16 cellular contexts compared by ENCODE assay signal in the genomic region with DNA sequence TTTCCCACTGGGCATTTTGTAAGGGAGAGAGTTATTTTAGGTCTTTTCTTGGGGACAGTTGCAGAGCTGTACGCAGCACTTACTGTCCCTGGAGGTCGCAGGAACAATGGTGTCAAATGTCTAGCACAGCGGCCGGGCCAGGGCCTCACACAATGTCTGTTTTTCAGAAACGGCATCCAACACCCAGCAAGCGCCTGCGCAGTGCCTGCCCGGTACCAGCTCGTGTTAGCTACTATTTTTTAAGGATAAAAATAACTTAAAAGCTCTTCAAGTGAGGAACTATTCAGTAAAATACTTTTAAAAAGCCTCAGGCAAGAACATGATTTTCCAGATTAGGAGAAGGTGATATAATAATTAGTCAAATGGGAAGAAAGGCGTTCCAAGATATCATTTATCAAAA.
DNase-seq lines count a peak whose midpoint lies in the region; ATAC-seq and TF ChIP-seq lines count a peak whose summit lies in the region.
"Had no signal": no experiment of that assay in that cellular context is flagged by ENCODE, and none has a peak within 500 bp of the region (broad histone marks: within the 10 kb centered on the region; RNA-seq: fewer than 3 reads in every experiment).

No MANE protein-coding gene starts in this region.

- H3K27ac ChIP-seq in dorsolateral prefrontal cortex (peak overlapping the region; percentile 78 to 100 (median 98)), psoas muscle (peak overlapping the region; percentile 32), prostate gland (no peak overlapping the region)
- H3K27ac ChIP-seq: GM23248 had no signal

- peak overlapping the region in 23 of 59 donors; percentile 0 to 50 (median 24) for H3K4me3 ChIP-seq in dorsolateral prefrontal cortex
- H3K4me3 ChIP-seq in psoas muscle = peak overlapping the region; percentile 10
- H3K4me3 ChIP-seq in prostate gland = no peak overlapping the region
- H3K4me3 ChIP-seq: GM23248, smooth muscle cell, thoracic aorta had no signal

- WGBS in psoas muscle, 3 donors = 20 to 29% (median 25%) methylated on average over 10 of the region's 10 CpGs
- WGBS in prostate gland = 64% methylated on average over 10 of the region's 10 CpGs

- TF ChIP-seq CTCF in dorsolateral prefrontal cortex (IDR thresholded peaks at IDR 0.05 in 54 of 56, conservative IDR thresholded peaks at IDR 0.05 in 2 of 56; ENCODE audit: low read depth in 1 of 56, partially characterized antibody in 56 of 56) (peak in 10 of 56 donors; percentile 5 to 34 (median 19)), psoas muscle (IDR thresholded peaks at IDR 0.05) (no peak), prostate gland (IDR thresholded peaks at IDR 0.05) (no peak)

- DNase-seq in NCI-H2107 treated with DMSO at 0.1 percent for 48 hours (lab: John Stamatoyannopoulos, UW; ENCODE audit: unreplicated experiment) = peak; percentile 62
- DNase-seq in dorsolateral prefrontal cortex = peak in 9 of 10 donors; percentile 74 to 94 (median 84)
- peak; percentile 53 for DNase-seq in left kidney (ENCODE audit: low read depth, low spot score)
- peak; percentile 48 to 72 for DNase-seq in psoas muscle
- DNase-seq in central memory CD4-positive, alpha-beta T cell = no peak
- DNase-seq in NCI-H187 (lab: John Stamatoyannopoulos, UW) = no peak
- no peak for DNase-seq in prostate gland (ENCODE audit: low spot score)
- DNase-seq: activated CD8-positive, alpha-beta T cell treated with anti-CD3 and anti-CD28 coated beads for 36 hours; GM23248; IMR-90; NCI-H1694 treated with DMSO at 0.1 percent for 48 hours; NCI-H510A; T-helper 17 cell had no signal

- peaks cover 13% of the 10 kb centered on the region for H3K4me1 ChIP-seq in psoas muscle
- H3K4me1 ChIP-seq in prostate gland (replicated peaks) = no peaks in the 10 kb centered on the region

- H3K27me3 ChIP-seq in dorsolateral prefrontal cortex = no peaks in the 10 kb centered on the region
- H3K27me3 ChIP-seq in psoas muscle (ENCODE audit: insufficient read depth in 3 of 3, low read length in 2 of 3) = no peaks in the 10 kb centered on the region
- no peaks in the 10 kb centered on the region for H3K27me3 ChIP-seq in prostate gland (replicated peaks; ENCODE audit: insufficient read depth)

- no peak for TF ChIP-seq POLR2A in prostate gland (IDR thresholded peaks at IDR 0.05)

- ATAC-seq in psoas muscle = peak; percentile 76 to 94 (median 92)
- ATAC-seq in HG02870 (IDR thresholded peaks at IDR 0.05; ENCODE audit: unreplicated experiment) = no peak
- ATAC-seq: activated CD8-positive, alpha-beta T cell treated with anti-CD3 and anti-CD28 coated beads for 36 hours; T-helper 17 cell had no signal

- intact Hi-C loops in dorsolateral prefrontal cortex (cut with DNase I) = loop anchor here in 1 of 2 donors (2.0 kb wide), 1 partner anchor 20 kb away; no protein-coding TSS in a partner anchor
- intact Hi-C loops in psoas muscle (cut with DNase I) = no loop called here
- intact Hi-C loops in prostate gland (cut with DNase I) = no loop called here

- H3K36me3 ChIP-seq in psoas muscle (ENCODE audit: insufficient read depth in 1 of 2, low read depth in 1 of 2) (peaks cover 0 to 7% of the 10 kb centered on the region in 2 donors), prostate gland (no peaks in the 10 kb centered on the region)
- H3K36me3 ChIP-seq: thoracic aorta had no signal

- H3K9me3 ChIP-seq in psoas muscle (no peaks in the 10 kb centered on the region), prostate gland (no peaks in the 10 kb centered on the region)
- H3K9me3 ChIP-seq: thoracic aorta had no signal

Comparison
In these comparisons a context has a peak if more than half of its experiments do, and no peak if none do; other contexts are left out.
1. DNase-seq: peak in NCI-H2107 treated with DMSO at 0.1 percent for 48 hours (single experiment), dorsolateral prefrontal cortex (9 of 10), left kidney (single experiment) and psoas muscle (2 of 2); none in central memory CD4-positive, alpha-beta T cell (single experiment), NCI-H187 (0 of 2) and prostate gland (single experiment).
2. H3K27ac ChIP-seq: peak in dorsolateral prefrontal cortex (59 of 59) and psoas muscle (single experiment); none in prostate gland (0 of 2).